ENCODE assay signal across 8 cellular contexts in genomic region chr12:32399373-32400113, GRCh38. TPM values are rescaled to one million over a fixed set of nuclear protein-coding genes. Genes with fewer than 3 reads are reported as not detected.
DNase-seq lines count a peak whose midpoint lies in the region; ATAC-seq and TF ChIP-seq lines count a peak whose summit lies in the region.

Gene FGD4 (plus strand): TSS chr12:32399558.

- in situ Hi-C loops in Caki2 (cut with HindIII; ENCODE audit: low pct_unique_long_range_greater_than_20kb, low sequenced_read_pairs): no loop called here

- peak within 1 kb of the TSS; percentile 98 for H3K4me3 Mint-ChIP-seq in mesothelial cell of epicardium
- H3K4me3 Mint-ChIP-seq in stimulated activated effector memory CD8-positive, alpha-beta T cell treated with anti-CD3 and anti-CD28 coated beads, Interleukin-12 subunit alpha, Interleukin-12 subunit beta, amount 100 ng/mL, for 72 hours: peak within 1 kb of the TSS; percentile 83

- DNase-seq in Caki2 (ENCODE audit: low read depth): peak; percentile 97
- DNase-seq in NCI-H526 (lab: John Stamatoyannopoulos, UW): peak; percentile 90 to 97
- peak; percentile 16 to 28 (median 17) for DNase-seq in activated CD8-positive, alpha-beta memory T cell treated with anti-CD3 and anti-CD28 coated beads for 48 hours (ENCODE audit: low read depth in 2 of 3, low spot score in 2 of 3)
- peak; percentile 59 for DNase-seq in epithelial cell of prostate (ENCODE audit: low read depth, low spot score)
- DNase-seq in mesothelial cell of epicardium (ENCODE audit: low spot score in 2 of 2, unreplicated experiment in 2 of 2): peak; percentile 67 to 83
- peak; percentile 28 to 63 for DNase-seq in stimulated activated effector memory CD8-positive, alpha-beta T cell treated with anti-CD3 and anti-CD28 coated beads, Interleukin-12 subunit alpha, Interleukin-12 subunit beta, amount 100 ng/mL, for 72 hours (ENCODE audit: low spot score in 2 of 2)

- TF ChIP-seq CTCF in mesothelial cell of epicardium (IDR thresholded peaks at IDR 0.05; ENCODE audit: unreplicated experiment): no peak

- ATAC-seq in GM19468 (IDR thresholded peaks at IDR 0.05; ENCODE audit: extremely low read depth, unreplicated experiment): peak; percentile 48
- ATAC-seq in HG03565 (IDR thresholded peaks at IDR 0.05; ENCODE audit: unreplicated experiment): peak; percentile 79
- ATAC-seq in stimulated activated effector memory CD8-positive, alpha-beta T cell treated with anti-CD3 and anti-CD28 coated beads, Interleukin-12 subunit alpha, Interleukin-12 subunit beta, amount 100 ng/mL, for 72 hours: peak; percentile 95

- H3K27ac ChIP-seq in epithelial cell of prostate: peak within 1 kb of the TSS; percentile 92

- H3K27me3 Mint-ChIP-seq in mesothelial cell of epicardium (ENCODE audit: low read depth): peaks cover 9% of the 10 kb centered on the region

- no peaks in the 10 kb centered on the region for H3K9me3 Mint-ChIP-seq in mesothelial cell of epicardium
- no peaks in the 10 kb centered on the region for H3K9me3 Mint-ChIP-seq in stimulated activated effector memory CD8-positive, alpha-beta T cell treated with anti-CD3 and anti-CD28 coated beads, Interleukin-12 subunit alpha, Interleukin-12 subunit beta, amount 100 ng/mL, for 72 hours

- H3K36me3 Mint-ChIP-seq in mesothelial cell of epicardium: peaks cover 4% of the 10 kb centered on the region
- H3K36me3 Mint-ChIP-seq in stimulated activated effector memory CD8-positive, alpha-beta T cell treated with anti-CD3 and anti-CD28 coated beads, Interleukin-12 subunit alpha, Interleukin-12 subunit beta, amount 100 ng/mL, for 72 hours: no peaks in the 10 kb centered on the region

- H3K27ac Mint-ChIP-seq in mesothelial cell of epicardium: peak within 1 kb of the TSS; percentile 96
- H3K27ac Mint-ChIP-seq in stimulated activated effector memory CD8-positive, alpha-beta T cell treated with anti-CD3 and anti-CD28 coated beads, Interleukin-12 subunit alpha, Interleukin-12 subunit beta, amount 100 ng/mL, for 72 hours: no peak within 1 kb of the TSS

- H3K4me1 Mint-ChIP-seq in mesothelial cell of epicardium: peaks cover 20% of the 10 kb centered on the region
- no peaks in the 10 kb centered on the region for H3K4me1 Mint-ChIP-seq in stimulated activated effector memory CD8-positive, alpha-beta T cell treated with anti-CD3 and anti-CD28 coated beads, Interleukin-12 subunit alpha, Interleukin-12 subunit beta, amount 100 ng/mL, for 72 hours

RNA-seq across cellular contexts. Expression of gene FGD4, which starts in this region (rescaled TPM):
- total RNA-seq in Caki2 (2014; rRNA removed; shearing (Covaris generic); ENCODE audit: low replicate concordance): 13.9 and 16.4 TPM in 2 replicates
- 12.6 to 13.5 TPM (median 13.4 TPM) in 3 replicates for total RNA-seq in mesothelial cell of epicardium

Comparison
In these comparisons a context has a peak if more than half of its experiments do, and no peak if none do; other contexts are left out.
1. Peak in every context shown above with its lines: DNase-seq, ATAC-seq and H3K27ac ChIP-seq.
2. DNase-seq: peak in every context shown above with its lines; median percentile 97 in Caki2; 94 in NCI-H526; 75 in mesothelial cell of epicardium; 59 in epithelial cell of prostate; 46 in stimulated activated effector memory CD8-positive, alpha-beta T cell treated with anti-CD3 and anti-CD28 coated beads, Interleukin-12 subunit alpha, Interleukin-12 subunit beta, amount 100 ng/mL, for 72 hours; 17 in activated CD8-positive, alpha-beta memory T cell treated with anti-CD3 and anti-CD28 coated beads for 48 hours.